22 cellular contexts compared by ENCODE assay signal in genomic region chr10:104450954-104451353, GRCh38.
"Had no signal": no experiment of that assay in that cellular context is flagged by ENCODE, and none has a peak within 500 bp of the region (broad histone marks: within the 10 kb centered on the region; RNA-seq: fewer than 3 reads in every experiment).

No MANE protein-coding gene starts in this region.

- H3K27me3 Mint-ChIP-seq: dendritic cell treated with granulocyte-macrophage colony-stimulating factor and Interleukin-4, amounts not matched to agents 40 ng/mL and 50 ng/mL, for 4 days had no signal

- H3K9me3 ChIP-seq: esophagus squamous epithelium, left lung, neutrophil, thyroid gland had no signal

- H3K27ac ChIP-seq: esophagus squamous epithelium, left lung, neutrophil, thyroid gland had no signal

- DNase-seq: activated B cell treated with CpG ODN at 0.5 μM for 24 hours; activated CD4-positive, alpha-beta T cell treated with anti-CD3 and anti-CD28 coated beads for 4 hours; activated CD8-positive, alpha-beta T cell treated with anti-CD3 and anti-CD28 coated beads for 36 hours; activated naive CD4-positive, alpha-beta T cell treated with anti-CD3 and anti-CD28 coated beads, Interleukin-2, amount 10 ng/mL, durations not matched to agents 7 days and 5 days; activated naive CD8-positive, alpha-beta T cell treated with anti-CD3 and anti-CD28 coated beads, Interleukin-2, amount 50 U/mL, for 24 hours; activated T-cell treated with anti-CD3 and anti-CD28 coated beads, Interleukin-2, amount 50 U/mL, for 24 hours; effector memory CD4-positive, alpha-beta T cell; esophagus squamous epithelium; foreskin melanocyte; glutamatergic neuron; hypothalamus; kidney; left lung; stimulated activated CD8-positive, alpha-beta memory T cell treated with anti-CD3 and anti-CD28 coated beads, Interleukin-4, amount 100 ng/mL, for 48 hours; stimulated activated naive CD4-positive, alpha-beta T cell; thyroid gland had no signal

- H3K4me1 ChIP-seq: esophagus squamous epithelium, left lung had no signal

- H3K9me3 Mint-ChIP-seq: activated B cell treated with CpG ODN at 0.5 μM for 24 hours; activated CD8-positive, alpha-beta T cell treated with anti-CD3 and anti-CD28 coated beads for 36 hours; activated naive CD4-positive, alpha-beta T cell treated with anti-CD3 and anti-CD28 coated beads, Interleukin-2, amount 10 ng/mL, durations not matched to agents 7 days and 5 days; activated naive CD8-positive, alpha-beta T cell treated with anti-CD3 and anti-CD28 coated beads, Interleukin-2, amount 50 U/mL, for 24 hours; activated T-cell treated with anti-CD3 and anti-CD28 coated beads, Interleukin-2, amount 50 U/mL, for 24 hours; dendritic cell treated with granulocyte-macrophage colony-stimulating factor and Interleukin-4, amounts not matched to agents 40 ng/mL and 50 ng/mL, for 4 days; mesothelial cell of epicardium; natural killer cell treated with Interleukin-12 subunit alpha and Interleukin-12 subunit beta and Interleukin-15 and Interleukin-18, amount 100 ng/mL, for 72 hours; T-helper 2 cell treated with Interferon-gamma antibody and Interleukin-4, amounts not matched to agents 5 μg/mL and 100 μg/mL, for 36 hours had no signal

- H3K4me3 Mint-ChIP-seq: activated B cell treated with CpG ODN at 0.5 μM for 24 hours; activated CD8-positive, alpha-beta T cell treated with anti-CD3 and anti-CD28 coated beads for 36 hours; activated naive CD4-positive, alpha-beta T cell treated with anti-CD3 and anti-CD28 coated beads, Interleukin-2, amount 10 ng/mL, durations not matched to agents 7 days and 5 days; activated naive CD8-positive, alpha-beta T cell treated with anti-CD3 and anti-CD28 coated beads, Interleukin-2, amount 50 U/mL, for 24 hours; activated T-cell treated with anti-CD3 and anti-CD28 coated beads, Interleukin-2, amount 50 U/mL, for 24 hours; dendritic cell treated with granulocyte-macrophage colony-stimulating factor and Interleukin-4, amounts not matched to agents 40 ng/mL and 50 ng/mL, for 4 days; mesothelial cell of epicardium; natural killer cell treated with Interleukin-12 subunit alpha and Interleukin-12 subunit beta and Interleukin-15 and Interleukin-18, amount 100 ng/mL, for 72 hours; T-helper 2 cell treated with Interferon-gamma antibody and Interleukin-4, amounts not matched to agents 5 μg/mL and 100 μg/mL, for 36 hours had no signal

- H3K4me1 Mint-ChIP-seq: activated B cell treated with CpG ODN at 0.5 μM for 24 hours; activated naive CD4-positive, alpha-beta T cell treated with anti-CD3 and anti-CD28 coated beads, Interleukin-2, amount 10 ng/mL, durations not matched to agents 7 days and 5 days; activated naive CD8-positive, alpha-beta T cell treated with anti-CD3 and anti-CD28 coated beads, Interleukin-2, amount 50 U/mL, for 24 hours; mesothelial cell of epicardium had no signal

- H3K27me3 ChIP-seq: left lung, neutrophil, thyroid gland had no signal

- H3K27ac Mint-ChIP-seq: activated B cell treated with CpG ODN at 0.5 μM for 24 hours; activated CD8-positive, alpha-beta T cell treated with anti-CD3 and anti-CD28 coated beads for 36 hours; activated naive CD4-positive, alpha-beta T cell treated with anti-CD3 and anti-CD28 coated beads, Interleukin-2, amount 10 ng/mL, durations not matched to agents 7 days and 5 days; activated naive CD8-positive, alpha-beta T cell treated with anti-CD3 and anti-CD28 coated beads, Interleukin-2, amount 50 U/mL, for 24 hours; activated T-cell treated with anti-CD3 and anti-CD28 coated beads, Interleukin-2, amount 50 U/mL, for 24 hours; dendritic cell treated with granulocyte-macrophage colony-stimulating factor and Interleukin-4, amounts not matched to agents 40 ng/mL and 50 ng/mL, for 4 days; mesothelial cell of epicardium; natural killer cell treated with Interleukin-12 subunit alpha and Interleukin-12 subunit beta and Interleukin-15 and Interleukin-18, amount 100 ng/mL, for 72 hours; T-helper 2 cell treated with Interferon-gamma antibody and Interleukin-4, amounts not matched to agents 5 μg/mL and 100 μg/mL, for 36 hours had no signal

- H3K36me3 ChIP-seq: esophagus squamous epithelium, left lung, neutrophil, thyroid gland had no signal

- H3K36me3 Mint-ChIP-seq: activated naive CD4-positive, alpha-beta T cell treated with anti-CD3 and anti-CD28 coated beads, Interleukin-2, amount 10 ng/mL, durations not matched to agents 7 days and 5 days; mesothelial cell of epicardium; natural killer cell treated with Interleukin-12 subunit alpha and Interleukin-12 subunit beta and Interleukin-15 and Interleukin-18, amount 100 ng/mL, for 72 hours had no signal

- FAIRE-seq: kidney had no signal

- ATAC-seq: activated CD8-positive, alpha-beta T cell treated with anti-CD3 and anti-CD28 coated beads for 36 hours; activated naive CD8-positive, alpha-beta T cell treated with anti-CD3 and anti-CD28 coated beads, Interleukin-2, amount 50 U/mL, for 24 hours; left lung; natural killer cell treated with Interleukin-12 subunit alpha and Interleukin-12 subunit beta and Interleukin-15 and Interleukin-18, amount 100 ng/mL, for 72 hours; sciatic nerve had no signal

- H3K4me3 ChIP-seq: esophagus squamous epithelium, left lung, thyroid gland had no signal
